Comparison of ENCODE assay signal across 22 cellular contexts in the genomic region with DNA sequence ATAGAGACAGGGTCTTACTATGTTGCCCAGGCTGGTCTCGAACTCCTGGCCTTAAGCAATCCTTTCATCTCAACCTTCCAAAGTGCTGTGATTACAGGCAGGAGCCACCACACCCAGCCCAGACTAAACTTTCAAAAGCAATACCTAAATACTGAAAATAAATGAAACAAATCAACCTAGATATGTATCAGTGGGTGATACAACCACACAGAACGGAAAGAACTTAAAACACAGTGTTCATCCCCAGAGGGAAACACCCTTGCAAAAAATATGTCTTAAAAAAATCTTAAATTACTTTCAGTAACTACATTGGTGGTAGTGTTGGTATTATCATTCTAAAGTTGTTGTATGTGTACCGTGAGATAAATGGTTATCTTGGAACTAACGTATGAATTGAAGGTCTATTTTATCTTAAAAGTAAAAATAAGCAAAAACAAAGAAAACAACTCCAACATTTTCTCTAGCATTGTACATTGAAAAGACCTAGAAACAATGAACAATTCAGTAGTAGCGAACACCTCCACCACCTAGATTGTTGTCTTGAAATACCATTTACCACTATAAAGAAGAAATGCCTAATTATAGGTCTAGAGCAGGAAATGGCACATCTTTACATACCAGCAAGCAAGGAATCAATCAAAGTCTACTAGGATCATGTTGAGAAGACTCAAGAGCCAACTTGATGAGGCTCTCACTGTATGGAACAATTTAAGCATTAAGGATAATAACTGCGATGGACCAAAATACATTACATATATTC. TPM values are rescaled to one million over a fixed set of nuclear protein-coding genes. Genes with fewer than 3 reads are reported as not detected.
DNase-seq lines count a peak whose midpoint lies in the region; ATAC-seq lines count a peak whose summit lies in the region.
"Had no signal": no experiment of that assay in that cellular context is flagged by ENCODE, and none has a peak within 500 bp of the region (broad histone marks: within the 10 kb centered on the region; RNA-seq: fewer than 3 reads in every experiment).

No MANE protein-coding gene starts in this region.

- H3K27me3 Mint-ChIP-seq in activated CD4-positive, alpha-beta T cell treated with anti-CD3 and anti-CD28 coated beads for 36 hours = no peaks in the 10 kb centered on the region
- H3K27me3 Mint-ChIP-seq in CD4-positive, CD25-positive, alpha-beta regulatory T cell = no peaks in the 10 kb centered on the region
- H3K27me3 Mint-ChIP-seq in T-cell = no peaks in the 10 kb centered on the region
- no peaks in the 10 kb centered on the region for H3K27me3 Mint-ChIP-seq in effector memory CD8-positive, alpha-beta T cell

- intact Hi-C loops in activated CD4-positive, alpha-beta T cell treated with anti-CD3 and anti-CD28 coated beads for 36 hours (cut with DNase I, micrococcal nuclease) = no loop called here

- peaks cover 47% of the 10 kb centered on the region for H3K4me1 ChIP-seq in CD4-positive, CD25-positive, alpha-beta regulatory T cell (ENCODE audit: control insufficient read depth, insufficient read depth, low read length, poor library complexity, severe bottlenecking)
- H3K4me1 ChIP-seq: ascending aorta, prostate gland had no signal

- no peaks in the 10 kb centered on the region for H3K9me3 ChIP-seq in CD4-positive, CD25-positive, alpha-beta regulatory T cell (ENCODE audit: control insufficient read depth in 2 of 2, low read length in 2 of 2)
- H3K9me3 ChIP-seq: ascending aorta, prostate gland had no signal

- H3K36me3 Mint-ChIP-seq in activated CD4-positive, alpha-beta T cell treated with anti-CD3 and anti-CD28 coated beads for 36 hours (ENCODE audit: low read depth) = peaks cover 50% of the 10 kb centered on the region
- peaks cover 32% of the 10 kb centered on the region for H3K36me3 Mint-ChIP-seq in CD4-positive, CD25-positive, alpha-beta regulatory T cell
- peaks cover 37% of the 10 kb centered on the region for H3K36me3 Mint-ChIP-seq in T-cell
- H3K36me3 Mint-ChIP-seq in effector memory CD8-positive, alpha-beta T cell (ENCODE audit: insufficient read depth) = peaks cover 47% of the 10 kb centered on the region

- no peak overlapping the region for H3K4me3 Mint-ChIP-seq in activated CD4-positive, alpha-beta T cell treated with anti-CD3 and anti-CD28 coated beads for 36 hours
- peak overlapping the region; percentile 13 to 83 (median 46) for H3K4me3 Mint-ChIP-seq in CD4-positive, CD25-positive, alpha-beta regulatory T cell
- H3K4me3 Mint-ChIP-seq in T-cell = peak overlapping the region in 1 of 3 donors; percentile 9
- H3K4me3 Mint-ChIP-seq in effector memory CD8-positive, alpha-beta T cell = peak overlapping the region; percentile 1 to 40

- no peaks in the 10 kb centered on the region for H3K27me3 ChIP-seq in CD4-positive, CD25-positive, alpha-beta regulatory T cell (ENCODE audit: control insufficient read depth, insufficient read depth, low read length)
- H3K27me3 ChIP-seq: ascending aorta had no signal

- H3K4me3 ChIP-seq in CD4-positive, CD25-positive, alpha-beta regulatory T cell (ENCODE audit: low read depth, low read length) = peak overlapping the region; percentile 53
- H3K4me3 ChIP-seq: ascending aorta, prostate gland had no signal

- CTCF ChIA-PET in activated CD4-positive, alpha-beta T cell treated with anti-CD3 and anti-CD28 coated beads for 36 hours (lab: Charles Lee) = interaction anchor here (0.6 kb wide), 1 partner anchor 1719 kb away, joined by 4 read pairs; no protein-coding TSS in a partner anchor
- CTCF ChIA-PET in T-cell (lab: Charles Lee) = interaction anchor here in 1 of 2 donors (0.7 kb wide), 2 partner anchors 138 to 299 kb away, joined by 3 to 4 read pairs; no protein-coding TSS in a partner anchor

- DNase-seq in activated CD4-positive, alpha-beta T cell treated with anti-CD3 and anti-CD28 coated beads for 36 hours = no peak
- no peak for DNase-seq in activated CD4-positive, alpha-beta T cell treated with anti-CD3 and anti-CD28 coated beads for 4 hours
- DNase-seq in CD4-positive, CD25-positive, alpha-beta regulatory T cell = peak in 2 of 3 donors; percentile 32 to 47
- DNase-seq in T-cell (no peak), AG20443 (ENCODE audit: low spot score) (no peak), T-helper 9 cell (no peak)
- DNase-seq in effector memory CD8-positive, alpha-beta T cell = no peak
- no peak for DNase-seq in stimulated activated CD4-positive, alpha-beta T cell treated with anti-CD3 and anti-CD28 coated beads, Interleukin-4, amount 100 ng/mL, for 24 hours
- DNase-seq: 8988T; activated CD8-positive, alpha-beta memory T cell treated with anti-CD3 and anti-CD28 coated beads, Interleukin-2, amount 50 U/mL, for 48 hours; caudate nucleus; DMS 273 treated with DMSO at 0.1 percent for 48 hours; EL; hippocampal formation; KG1; NCI-H1417 treated with DMSO at 0.1 percent for 48 hours; NCI-H446 treated with DMSO at 0.1 percent for 48 hours; RPMI8226; stimulated activated CD4-positive, alpha-beta T cell treated with anti-CD3 and anti-CD28 coated beads, Interleukin-15, amount 100 ng/mL, for 24 hours; stimulated activated naive CD4-positive, alpha-beta T cell treated with Interleukin-2 at 50 U/mL for 16 hours had no signal

- H3K4me1 Mint-ChIP-seq in activated CD4-positive, alpha-beta T cell treated with anti-CD3 and anti-CD28 coated beads for 36 hours = peaks cover 34% of the 10 kb centered on the region
- H3K4me1 Mint-ChIP-seq in CD4-positive, CD25-positive, alpha-beta regulatory T cell = peaks cover 32 to 60% (median 50%) of the 10 kb centered on the region in 4 donors
- H3K4me1 Mint-ChIP-seq in T-cell = peaks cover 47 to 55% (median 54%) of the 10 kb centered on the region in 3 donors
- H3K4me1 Mint-ChIP-seq in effector memory CD8-positive, alpha-beta T cell (ENCODE audit: low read depth in 2 of 2) = peaks cover 28 to 51% of the 10 kb centered on the region in 2 donors

- no peaks in the 10 kb centered on the region for H3K9me3 Mint-ChIP-seq in activated CD4-positive, alpha-beta T cell treated with anti-CD3 and anti-CD28 coated beads for 36 hours (ENCODE audit: low read depth)
- H3K9me3 Mint-ChIP-seq in CD4-positive, CD25-positive, alpha-beta regulatory T cell = no peaks in the 10 kb centered on the region
- no peaks in the 10 kb centered on the region for H3K9me3 Mint-ChIP-seq in T-cell
- H3K9me3 Mint-ChIP-seq in effector memory CD8-positive, alpha-beta T cell = no peaks in the 10 kb centered on the region

- peak; percentile 42 for ATAC-seq in activated CD4-positive, alpha-beta T cell treated with anti-CD3 and anti-CD28 coated beads for 36 hours
- ATAC-seq in CD4-positive, CD25-positive, alpha-beta regulatory T cell (ENCODE audit: low read depth in 2 of 2) = peak in 1 of 2 donors; percentile 31
- peak in 3 of 4 experiments; percentile 37 to 67 (median 49) for ATAC-seq in T-cell (replicated peaks in 1 of 4)
- ATAC-seq in effector memory CD8-positive, alpha-beta T cell (replicated peaks) = peak; percentile 31

- peak overlapping the region; percentile 47 for H3K27ac Mint-ChIP-seq in activated CD4-positive, alpha-beta T cell treated with anti-CD3 and anti-CD28 coated beads for 36 hours
- peak overlapping the region; percentile 9 to 90 (median 66) for H3K27ac Mint-ChIP-seq in CD4-positive, CD25-positive, alpha-beta regulatory T cell
- H3K27ac Mint-ChIP-seq in T-cell = peak overlapping the region; percentile 44 to 50
- H3K27ac Mint-ChIP-seq in effector memory CD8-positive, alpha-beta T cell = peak overlapping the region; percentile 38 to 49

- peak overlapping the region; percentile 58 for H3K27ac ChIP-seq in CD4-positive, CD25-positive, alpha-beta regulatory T cell (ENCODE audit: insufficient read depth, low read length, poor library complexity, severe bottlenecking)
- H3K27ac ChIP-seq: ascending aorta, prostate gland had no signal

- POLR2A ChIA-PET in activated CD4-positive, alpha-beta T cell treated with anti-CD3 and anti-CD28 coated beads for 36 hours (lab: Charles Lee) = interaction anchor here (0.6 kb wide), 1 partner anchor 21 kb away, joined by 9 read pairs; no protein-coding TSS in a partner anchor
- POLR2A ChIA-PET in T-cell (lab: Charles Lee) = no interaction called here

- H3K36me3 ChIP-seq in CD4-positive, CD25-positive, alpha-beta regulatory T cell (ENCODE audit: control insufficient read depth, insufficient read depth, low read length) = peaks cover 46% of the 10 kb centered on the region
- H3K36me3 ChIP-seq: prostate gland had no signal

RNA-seq across cellular contexts. Expression of a gene that starts 24.7 kb away (rescaled TPM):
- total RNA-seq in activated CD4-positive, alpha-beta T cell treated with anti-CD3 and anti-CD28 coated beads for 36 hours = 10 to 100 TPM; 85.6 to 85.9 TPM
- 232 TPM for total RNA-seq in CD4-positive, CD25-positive, alpha-beta regulatory T cell
- 10 to 100 TPM; 43.6 to 57.5 (median 53.8) TPM for polyA plus RNA-seq in CD4-positive, CD25-positive, alpha-beta regulatory T cell
- total RNA-seq in T-cell = 100 to 1,000 TPM; 129 to 172 (median 140) TPM

Comparison
In these comparisons a context has a peak if more than half of its experiments do, and no peak if none do; other contexts are left out.
1. DNase-seq: peak in CD4-positive, CD25-positive, alpha-beta regulatory T cell (2 of 3); none in activated CD4-positive, alpha-beta T cell treated with anti-CD3 and anti-CD28 coated beads for 36 hours (single experiment), activated CD4-positive, alpha-beta T cell treated with anti-CD3 and anti-CD28 coated beads for 4 hours (0 of 2), T-cell (0 of 34), effector memory CD8-positive, alpha-beta T cell (0 of 3), AG20443 (single experiment), stimulated activated CD4-positive, alpha-beta T cell treated with anti-CD3 and anti-CD28 coated beads, Interleukin-4, amount 100 ng/mL, for 24 hours (single experiment) and T-helper 9 cell (single experiment).
2. Peak in every context shown above with its lines, with median percentiles within 50 percentile points of each other: H3K27ac Mint-ChIP-seq.